15 cellular contexts compared by ENCODE assay signal in the genomic region with DNA sequence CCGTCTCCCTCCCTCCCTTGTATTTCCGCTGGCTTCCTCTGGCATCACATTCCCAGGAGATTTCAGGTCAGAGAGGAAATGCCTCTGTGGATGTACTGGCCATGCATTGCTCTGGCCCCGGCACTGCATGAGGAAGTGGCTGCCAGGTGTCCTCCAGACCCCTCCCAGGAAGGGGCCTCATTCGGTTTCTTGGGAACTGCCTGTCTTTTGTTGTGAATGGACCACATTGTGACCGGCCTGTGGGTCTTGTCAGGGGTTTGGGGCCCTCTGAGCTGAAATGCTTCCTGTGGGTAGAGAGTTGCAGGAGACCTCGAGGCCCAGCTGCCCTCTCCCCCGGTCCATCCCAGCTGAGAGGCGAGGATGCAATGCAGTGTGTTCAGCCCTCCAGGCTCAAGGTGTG. TPM values are rescaled to one million over a fixed set of nuclear protein-coding genes. Genes with fewer than 3 reads are reported as not detected.
A peak's percentile ranks its signal among the peaks of the same experiment; 100 is the strongest.
DNase-seq lines count a peak whose midpoint lies in the region; ATAC-seq and TF ChIP-seq lines count a peak whose summit lies in the region.
"Had no signal": no experiment of that assay in that cellular context is flagged by ENCODE, and none has a peak within 500 bp of the region (broad histone marks: within the 10 kb centered on the region; RNA-seq: fewer than 3 reads in every experiment).

No MANE protein-coding gene starts in this region.

- peaks cover 82% of the 10 kb centered on the region for H3K36me3 Mint-ChIP-seq in CD4-positive, alpha-beta T cell (ENCODE audit: low read depth)
- H3K36me3 Mint-ChIP-seq in brain (peaks cover 18% of the 10 kb centered on the region), natural killer cell (no peaks in the 10 kb centered on the region), Caco-2 (ENCODE audit: insufficient read depth, unreplicated experiment) (peaks cover 10% of the 10 kb centered on the region)

- H3K9me3 ChIP-seq in CD4-positive, alpha-beta T cell (ENCODE audit: control insufficient read depth, low read length) = no peaks in the 10 kb centered on the region
- H3K9me3 ChIP-seq in Caco-2 = no peaks in the 10 kb centered on the region
- H3K9me3 ChIP-seq: gastrocnemius medialis had no signal

- no peak overlapping the region for H3K27ac ChIP-seq in CD4-positive, alpha-beta T cell (ENCODE audit: low read depth, low read length)
- peak overlapping the region; percentile 65 for H3K27ac ChIP-seq in HL-60 (replicated peaks)
- H3K27ac ChIP-seq: dorsolateral prefrontal cortex, gastrocnemius medialis, KMS-11, WERI-Rb-1 had no signal

- H3K36me3 ChIP-seq in Caco-2 (ENCODE audit: control insufficient read depth, insufficient read depth, low read length) = peaks cover 1% of the 10 kb centered on the region; the same call in 1 of the 2 replicates

- peaks cover 17% of the 10 kb centered on the region; the same call in 1 of the 2 replicates for H3K4me1 ChIP-seq in Caco-2

- CTCF ChIA-PET in CD4-positive, alpha-beta T cell (lab: Charles Lee) = no interaction called here
- CTCF ChIA-PET in Caco-2 (lab: Charles Lee) = interaction anchor here (1.6 kb wide), 1 partner anchor 27 kb away, joined by 3 read pairs; no protein-coding TSS in a partner anchor

- H3K4me3 Mint-ChIP-seq in CD4-positive, alpha-beta T cell = no peak overlapping the region
- no peak overlapping the region for H3K4me3 Mint-ChIP-seq in brain
- no peak overlapping the region for H3K4me3 Mint-ChIP-seq in natural killer cell
- no peak overlapping the region for H3K4me3 Mint-ChIP-seq in Caco-2 (ENCODE audit: unreplicated experiment)

- DNase-seq in CD4-positive, alpha-beta T cell = no peak
- peak in 1 of 2 experiments; percentile 86 for DNase-seq in HL-60 (ENCODE audit: low read depth in 1 of 2, low spot score in 1 of 2)
- no peak for DNase-seq in natural killer cell
- no peak for DNase-seq in Caco-2
- no peak for DNase-seq in NCI-H524 treated with DMSO at 0.1 percent for 48 hours (lab: John Stamatoyannopoulos, UW)
- DNase-seq in activated CD4-positive, CD25-positive, alpha-beta regulatory T cell (lab: John Stamatoyannopoulos, UW) = no peak
- DNase-seq in occipital lobe (lab: John Stamatoyannopoulos, UW) = no peak
- DNase-seq: activated gamma-delta T cell, gastrocnemius medialis, HCEC 1CT, WERI-Rb-1 had no signal

- no TSS peak for BruUV-seq in Caco-2 (replicated peaks; lab: Mats Ljungman, UMichigan)

- no peaks in the 10 kb centered on the region for H3K9me3 Mint-ChIP-seq in CD4-positive, alpha-beta T cell
- H3K9me3 Mint-ChIP-seq in brain (no peaks in the 10 kb centered on the region), natural killer cell (no peaks in the 10 kb centered on the region), Caco-2 (ENCODE audit: unreplicated experiment) (no peaks in the 10 kb centered on the region)

- no peaks in the 10 kb centered on the region for H3K27me3 ChIP-seq in CD4-positive, alpha-beta T cell (ENCODE audit: control insufficient read depth, insufficient read depth, low read length)
- H3K27me3 ChIP-seq in HL-60 (ENCODE audit: insufficient read depth, poor library complexity, severe bottlenecking) = no peaks in the 10 kb centered on the region
- H3K27me3 ChIP-seq in Caco-2 (replicated peaks; ENCODE audit: control insufficient read depth, insufficient read depth, low read length) = no peaks in the 10 kb centered on the region
- H3K27me3 ChIP-seq: dorsolateral prefrontal cortex, gastrocnemius medialis had no signal

- no peaks in the 10 kb centered on the region for H3K27me3 Mint-ChIP-seq in CD4-positive, alpha-beta T cell
- H3K27me3 Mint-ChIP-seq in brain (peaks cover 3% of the 10 kb centered on the region), natural killer cell (ENCODE audit: low read depth in 2 of 2) (no peaks in the 10 kb centered on the region), Caco-2 (ENCODE audit: insufficient read depth, unreplicated experiment) (no peaks in the 10 kb centered on the region)

- no peak overlapping the region for H3K4me3 ChIP-seq in HL-60 (replicated peaks; ENCODE audit: insufficient read depth, low read length)
- H3K4me3 ChIP-seq in Caco-2 (ENCODE audit: low read depth, low read length) = no peak overlapping the region
- H3K4me3 ChIP-seq: dorsolateral prefrontal cortex, gastrocnemius medialis, lung had no signal

- POLR2A ChIA-PET in CD4-positive, alpha-beta T cell (lab: Charles Lee) = no interaction called here
- POLR2A ChIA-PET in Caco-2 (lab: Charles Lee) = no interaction called here

- no peaks in the 10 kb centered on the region for H3K4me1 Mint-ChIP-seq in CD4-positive, alpha-beta T cell (ENCODE audit: low read depth)
- H3K4me1 Mint-ChIP-seq in brain (peaks cover 39% of the 10 kb centered on the region), natural killer cell (peaks cover 60 to 66% of the 10 kb centered on the region in 2 donors), Caco-2 (ENCODE audit: low read depth, unreplicated experiment) (peaks cover 11% of the 10 kb centered on the region)

- H3K27ac Mint-ChIP-seq in CD4-positive, alpha-beta T cell = peak overlapping the region; percentile 66
- H3K27ac Mint-ChIP-seq in brain (peak overlapping the region in 3 of 5 experiments; percentile 26 to 68 (median 54)), natural killer cell (peak overlapping the region; percentile 88 to 97), Caco-2 (ENCODE audit: unreplicated experiment) (no peak overlapping the region)

- intact Hi-C loops in CD4-positive, alpha-beta T cell (cut with DNase I, micrococcal nuclease) = no loop called here
- intact Hi-C loops in natural killer cell (cut with micrococcal nuclease) (no loop called here), Caco-2 (cut with micrococcal nuclease; ENCODE audit: unreplicated experiment) (no loop called here)

- no peak for ATAC-seq in CD4-positive, alpha-beta T cell (ENCODE audit: poor library complexity)
- no peak for ATAC-seq in natural killer cell
- ATAC-seq: gastrocnemius medialis had no signal

- no peak for TF ChIP-seq CTCF in CD4-positive, alpha-beta T cell (IDR thresholded peaks at IDR 0.05)
- TF ChIP-seq CTCF in HL-60 (IDR thresholded peaks at IDR 0.05; ENCODE audit: insufficient read depth, low read length) (no peak), brain (conservative IDR thresholded peaks at IDR 0.05) (no peak), natural killer cell (IDR thresholded peaks at IDR 0.05) (no peak), Caco-2 (IDR thresholded peaks at IDR 0.05; ENCODE audit: insufficient read depth in 1 of 2, low read depth in 1 of 2, low read length in 1 of 2, severe bottlenecking in 1 of 2, unreplicated experiment in 1 of 2) (no peak)

RNA-seq across cellular contexts. Expression of gene ST3GAL4, which starts 18.8 kb away (rescaled TPM):
- 1 to 10 TPM; 1.6 TPM for total RNA-seq in CD4-positive, alpha-beta T cell
- polyA plus RNA-seq in brain (ENCODE audit: insufficient read depth, low read depth, low replicate concordance) = 43.9 TPM
- total RNA-seq in natural killer cell (10 to 100 TPM; 43.3 to 57.6 (median 47.3) TPM), Caco-2 (2022) (11.2 and 11.5 TPM in 2 replicates), occipital lobe (15.0 TPM)

RNA-seq across cellular contexts. Expression of gene DCPS, which starts 32.8 kb away (rescaled TPM):
- 1 to 10 TPM; 6.2 to 6.3 TPM for total RNA-seq in CD4-positive, alpha-beta T cell
- 30.1 TPM for polyA plus RNA-seq in brain (ENCODE audit: insufficient read depth, low read depth, low replicate concordance)
- total RNA-seq in natural killer cell (10 to 100 TPM; 20.1 to 25.8 (median 23.1) TPM), Caco-2 (2022) (40.2 and 40.4 TPM in 2 replicates), occipital lobe (3.7 TPM)

RNA-seq across cellular contexts. Expression of gene TIRAP, which starts 53.8 kb away (rescaled TPM):
- total RNA-seq in CD4-positive, alpha-beta T cell = 1 to 10 TPM; 7.7 to 7.9 TPM
- 9.3 TPM for polyA plus RNA-seq in brain (ENCODE audit: insufficient read depth, low read depth, low replicate concordance)
- total RNA-seq in natural killer cell (10 to 100 TPM; 14.5 to 24.0 (median 19.5) TPM), Caco-2 (2022) (25.1 and 27.8 TPM in 2 replicates), occipital lobe (3.0 TPM)
